Comparison of ENCODE assay signal across 1 cellular context in genomic region chr19:55407625-55408319, GRCh38.
A peak's percentile ranks its signal among the peaks of the same experiment; 100 is the strongest.
TF ChIP-seq lines count a peak whose summit lies in the region.

Gene UBE2S, minus strand, starts transcription at chr19:55407788. Its CDS starts 199 bp downstream, at chr19:55407589.

TF ChIP-seq in K562, 482 proteins besides CTCF, POLR2A, EP300 and RAD21 (continued from another document and continues in another):
- TF ChIP-seq ZNF398 (CRISPR knock-in tag; IDR thresholded peaks at IDR 0.05) (no peak), TBL1XR1 (IDR thresholded peaks at IDR 0.05; ENCODE audit: low read length in 2 of 2) (peak in 1 of 2 experiments; percentile 51; a peak in 1 of 4 replicates), CXXC5 (CRISPR knock-in tag; IDR thresholded peaks at IDR 0.05) (peak; percentile 100), TGIF2 (CRISPR knock-in tag; IDR thresholded peaks at IDR 0.05) (0 out of 2 replicates have a peak, but pooled peaks have one; percentile 48), RUNX1 (IDR thresholded peaks at IDR 0.05; ENCODE audit: low read depth) (no peak), ZBTB5 (IDR thresholded peaks at IDR 0.05) (no peak), XRCC5 (IDR thresholded peaks at IDR 0.05; ENCODE audit: low read depth, low read length) (no peak), KLF10 (CRISPR knock-in tag; IDR thresholded peaks at IDR 0.05) (no peak), NCOA6 (IDR thresholded peaks at IDR 0.05) (peak; percentile 91), RBBP5 (IDR thresholded peaks at IDR 0.05; ENCODE audit: borderline replicate concordance, insufficient read depth, low read length, poor library complexity, severe bottlenecking) (no peak), KAT7 (CRISPR knock-in tag; IDR thresholded peaks at IDR 0.05; ENCODE audit: borderline replicate concordance) (no peak), ZFX (CRISPR knock-in tag; IDR thresholded peaks at IDR 0.05) (peak; percentile 78), MNT (conservative IDR thresholded peaks at IDR 0.05) (peak; percentile 97 to 98), PHF21A (IDR thresholded peaks at IDR 0.05; ENCODE audit: borderline replicate concordance, low read depth) (no peak), ASH1L (IDR thresholded peaks at IDR 0.05; ENCODE audit: borderline replicate concordance, low read depth, partially characterized antibody) (peak; percentile 81), ATF4 (CRISPR knock-in tag; IDR thresholded peaks at IDR 0.05) (no peak), TCFL5 (CRISPR knock-in tag; conservative IDR thresholded peaks at IDR 0.05) (no peak), STAT6 (CRISPR knock-in tag; IDR thresholded peaks at IDR 0.05) (no peak), ZFP1 (CRISPR knock-in tag; IDR thresholded peaks at IDR 0.05) (no peak), ETS2 (tag; IDR thresholded peaks at IDR 0.05; ENCODE audit: borderline replicate concordance, poor library complexity, severe bottlenecking) (no peak), JUND (IDR thresholded peaks at IDR 0.05; ENCODE audit: borderline replicate concordance, low read depth, low read length) (peak; percentile 54), JUND (tag; IDR thresholded peaks at IDR 0.05; ENCODE audit: borderline replicate concordance, low read depth, low read length) (no peak), BCOR (IDR thresholded peaks at IDR 0.05) (no peak), ZNF133 (CRISPR knock-in tag; IDR thresholded peaks at IDR 0.05) (no peak), POLR3A (IDR thresholded peaks at IDR 0.05; ENCODE audit: borderline replicate concordance, extremely low read depth, insufficient read depth, insufficient read length) (no peak), ZC3H4 (CRISPR knock-in tag; IDR thresholded peaks at IDR 0.05; ENCODE audit: borderline replicate concordance) (no peak), SIN3B (IDR thresholded peaks at IDR 0.05; ENCODE audit: low read depth) (peak; percentile 75), LEF1 (IDR thresholded peaks at IDR 0.05) (peak; percentile 83), ZNF3 (CRISPR knock-in tag; IDR thresholded peaks at IDR 0.05) (no peak), TFE3 (CRISPR knock-in tag; IDR thresholded peaks at IDR 0.05) (peak; percentile 97), NEUROD1 (IDR thresholded peaks at IDR 0.05; ENCODE audit: borderline replicate concordance, low read depth, low read length, partially characterized antibody) (peak; percentile 74), SMARCA4 (IDR thresholded peaks at IDR 0.05) (no peak), PHB2 (IDR thresholded peaks at IDR 0.05; ENCODE audit: low read depth) (no peak), NR2C1 (IDR thresholded peaks at IDR 0.05) (no peak), NR2C1 (tag; IDR thresholded peaks at IDR 0.05) (no peak), ZNF766 (CRISPR knock-in tag; conservative IDR thresholded peaks at IDR 0.05) (peak; percentile 66; the same call in 1 of the 2 replicates), HMG20B (CRISPR knock-in tag; IDR thresholded peaks at IDR 0.05) (no peak), ZNF324 (CRISPR knock-in tag; IDR thresholded peaks at IDR 0.05) (no peak), SAFB (IDR thresholded peaks at IDR 0.05; ENCODE audit: borderline replicate concordance, low read depth, low read length) (no peak), MCM7 (IDR thresholded peaks at IDR 0.05) (no peak), ZNF174 (CRISPR knock-in tag; IDR thresholded peaks at IDR 0.05) (no peak), SMARCA5 (IDR thresholded peaks at IDR 0.05) (no peak), ESRRB (CRISPR knock-in tag; IDR thresholded peaks at IDR 0.05; ENCODE audit: borderline replicate concordance) (no peak), POLR3G (IDR thresholded peaks at IDR 0.05; ENCODE audit: extremely low read depth, insufficient read length, insufficient replicate concordance) (no peak), HLTF (IDR thresholded peaks at IDR 0.05) (no peak)
- TF ChIP-seq, protein P1, sequence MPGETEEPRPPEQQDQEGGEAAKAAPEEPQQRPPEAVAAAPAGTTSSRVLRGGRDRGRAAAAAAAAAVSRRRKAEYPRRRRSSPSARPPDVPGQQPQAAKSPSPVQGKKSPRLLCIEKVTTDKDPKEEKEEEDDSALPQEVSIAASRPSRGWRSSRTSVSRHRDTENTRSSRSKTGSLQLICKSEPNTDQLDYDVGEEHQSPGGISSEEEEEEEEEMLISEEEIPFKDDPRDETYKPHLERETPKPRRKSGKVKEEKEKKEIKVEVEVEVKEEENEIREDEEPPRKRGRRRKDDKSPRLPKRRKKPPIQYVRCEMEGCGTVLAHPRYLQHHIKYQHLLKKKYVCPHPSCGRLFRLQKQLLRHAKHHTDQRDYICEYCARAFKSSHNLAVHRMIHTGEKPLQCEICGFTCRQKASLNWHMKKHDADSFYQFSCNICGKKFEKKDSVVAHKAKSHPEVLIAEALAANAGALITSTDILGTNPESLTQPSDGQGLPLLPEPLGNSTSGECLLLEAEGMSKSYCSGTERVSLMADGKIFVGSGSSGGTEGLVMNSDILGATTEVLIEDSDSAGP (CRISPR knock-in tag; IDR thresholded peaks at IDR 0.05), result no peak
- TF ChIP-seq, protein P2, sequence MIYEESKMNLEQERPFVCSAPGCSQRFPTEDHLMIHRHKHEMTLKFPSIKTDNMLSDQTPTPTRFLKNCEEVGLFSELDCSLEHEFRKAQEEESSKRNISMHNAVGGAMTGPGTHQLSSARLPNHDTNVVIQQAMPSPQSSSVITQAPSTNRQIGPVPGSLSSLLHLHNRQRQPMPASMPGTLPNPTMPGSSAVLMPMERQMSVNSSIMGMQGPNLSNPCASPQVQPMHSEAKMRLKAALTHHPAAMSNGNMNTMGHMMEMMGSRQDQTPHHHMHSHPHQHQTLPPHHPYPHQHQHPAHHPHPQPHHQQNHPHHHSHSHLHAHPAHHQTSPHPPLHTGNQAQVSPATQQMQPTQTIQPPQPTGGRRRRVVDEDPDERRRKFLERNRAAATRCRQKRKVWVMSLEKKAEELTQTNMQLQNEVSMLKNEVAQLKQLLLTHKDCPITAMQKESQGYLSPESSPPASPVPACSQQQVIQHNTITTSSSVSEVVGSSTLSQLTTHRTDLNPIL (CRISPR knock-in tag; IDR thresholded peaks at IDR 0.05), result no peak
- TF ChIP-seq, protein P3, sequence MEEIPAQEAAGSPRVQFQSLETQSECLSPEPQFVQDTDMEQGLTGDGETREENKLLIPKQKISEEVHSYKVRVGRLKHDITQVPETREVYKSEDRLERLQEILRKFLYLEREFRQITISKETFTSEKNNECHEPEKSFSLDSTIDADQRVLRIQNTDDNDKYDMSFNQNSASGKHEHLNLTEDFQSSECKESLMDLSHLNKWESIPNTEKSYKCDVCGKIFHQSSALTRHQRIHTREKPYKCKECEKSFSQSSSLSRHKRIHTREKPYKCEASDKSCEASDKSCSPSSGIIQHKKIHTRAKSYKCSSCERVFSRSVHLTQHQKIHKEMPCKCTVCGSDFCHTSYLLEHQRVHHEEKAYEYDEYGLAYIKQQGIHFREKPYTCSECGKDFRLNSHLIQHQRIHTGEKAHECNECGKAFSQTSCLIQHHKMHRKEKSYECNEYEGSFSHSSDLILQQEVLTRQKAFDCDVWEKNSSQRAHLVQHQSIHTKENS (CRISPR knock-in tag; IDR thresholded peaks at IDR 0.05), result no peak
- TF ChIP-seq, protein P4, sequence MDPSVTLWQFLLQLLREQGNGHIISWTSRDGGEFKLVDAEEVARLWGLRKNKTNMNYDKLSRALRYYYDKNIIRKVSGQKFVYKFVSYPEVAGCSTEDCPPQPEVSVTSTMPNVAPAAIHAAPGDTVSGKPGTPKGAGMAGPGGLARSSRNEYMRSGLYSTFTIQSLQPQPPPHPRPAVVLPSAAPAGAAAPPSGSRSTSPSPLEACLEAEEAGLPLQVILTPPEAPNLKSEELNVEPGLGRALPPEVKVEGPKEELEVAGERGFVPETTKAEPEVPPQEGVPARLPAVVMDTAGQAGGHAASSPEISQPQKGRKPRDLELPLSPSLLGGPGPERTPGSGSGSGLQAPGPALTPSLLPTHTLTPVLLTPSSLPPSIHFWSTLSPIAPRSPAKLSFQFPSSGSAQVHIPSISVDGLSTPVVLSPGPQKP (CRISPR knock-in tag; IDR thresholded peaks at IDR 0.05), result no peak
- TF ChIP-seq, protein P5, sequence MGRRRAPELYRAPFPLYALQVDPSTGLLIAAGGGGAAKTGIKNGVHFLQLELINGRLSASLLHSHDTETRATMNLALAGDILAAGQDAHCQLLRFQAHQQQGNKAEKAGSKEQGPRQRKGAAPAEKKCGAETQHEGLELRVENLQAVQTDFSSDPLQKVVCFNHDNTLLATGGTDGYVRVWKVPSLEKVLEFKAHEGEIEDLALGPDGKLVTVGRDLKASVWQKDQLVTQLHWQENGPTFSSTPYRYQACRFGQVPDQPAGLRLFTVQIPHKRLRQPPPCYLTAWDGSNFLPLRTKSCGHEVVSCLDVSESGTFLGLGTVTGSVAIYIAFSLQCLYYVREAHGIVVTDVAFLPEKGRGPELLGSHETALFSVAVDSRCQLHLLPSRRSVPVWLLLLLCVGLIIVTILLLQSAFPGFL (CRISPR knock-in tag; IDR thresholded peaks at IDR 0.05), result peak; percentile 69; the same call in 1 of the 2 replicates
